Comparison of ENCODE assay signal across 7 cellular contexts in the genomic region with DNA sequence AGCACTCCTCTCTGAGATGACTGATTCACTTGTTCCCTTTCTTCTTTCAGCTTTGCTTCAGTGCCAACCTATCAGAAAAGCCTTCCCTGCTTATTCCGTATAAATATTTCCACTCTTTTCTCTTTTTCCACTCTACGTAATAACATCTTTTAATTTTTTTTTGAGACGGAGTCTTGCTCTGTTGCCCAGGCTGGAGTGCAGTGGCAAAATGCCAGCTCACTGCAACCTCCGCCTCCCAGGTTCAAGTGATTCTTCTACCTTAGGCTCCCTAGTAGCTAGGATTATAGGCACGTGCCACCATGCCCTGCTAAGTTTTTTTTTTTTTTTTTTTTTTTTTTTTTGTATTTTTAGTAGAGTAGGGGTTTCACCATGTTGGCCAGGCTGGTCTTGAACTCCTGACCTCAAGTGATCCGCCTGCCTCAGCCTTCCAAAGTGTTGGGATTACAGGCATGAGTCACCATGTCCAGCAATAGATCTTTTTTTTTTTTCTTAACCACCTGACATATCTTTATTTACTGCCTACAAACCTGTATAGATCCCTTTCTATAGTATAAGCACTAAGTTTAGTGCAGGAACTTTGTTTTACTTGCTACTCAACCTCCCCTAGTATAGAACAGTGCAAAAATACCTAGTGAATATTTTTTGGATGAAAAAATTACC. TPM values are rescaled to one million over a fixed set of nuclear protein-coding genes. Genes with fewer than 3 reads are reported as not detected.
A peak's percentile ranks its signal among the peaks of the same experiment; 100 is the strongest.
DNase-seq lines count a peak whose midpoint lies in the region; ATAC-seq, FAIRE-seq and TF ChIP-seq lines count a peak whose summit lies in the region.
"Not testable (repeated sequence)": the region's sequence is repeated elsewhere in the genome, so short reads cannot be mapped to it uniquely, and the experiment has no call there.

No MANE protein-coding gene starts in this region.

- not testable (repeated sequence) for H3K4ac ChIP-seq in mesenchymal stem cell (ENCODE audit: low read depth in 1 of 2, low read length in 2 of 2)

- not testable (repeated sequence) for H3K27ac ChIP-seq in K562 (ENCODE audit: extremely low read depth, low read depth, low read length); mesenchymal stem cell (ENCODE audit: low read length, poor library complexity, severe bottlenecking)

- not testable (repeated sequence) for TF ChIP-seq POLR2A in K562 (conservative IDR thresholded peaks at IDR 0.05)

- H2BK12ac ChIP-seq in mesenchymal stem cell (ENCODE audit: low read length in 2 of 2) = not testable (repeated sequence)

- H3K27me3 ChIP-seq in K562 (ENCODE audit: control insufficient read depth in 2 of 2, insufficient read depth in 2 of 2, low read length in 2 of 2); mesenchymal stem cell (ENCODE audit: control insufficient read depth in 1 of 2, insufficient read depth in 1 of 2, low read length in 2 of 2): not testable (repeated sequence)

- H3K14ac ChIP-seq in mesenchymal stem cell (ENCODE audit: low read length in 2 of 2) = not testable (repeated sequence)

- H4K20me1 ChIP-seq in K562 (replicated peaks; ENCODE audit: control insufficient read depth, insufficient read depth, low read length) = not testable (repeated sequence)

- not testable (repeated sequence) for H3K4me3 ChIP-seq in K562; mesenchymal stem cell (ENCODE audit: insufficient read depth in 1 of 2, low read depth in 1 of 2, low read length in 2 of 2)

- H2BK15ac ChIP-seq in mesenchymal stem cell (ENCODE audit: low read depth, poor library complexity, severe bottlenecking) = not testable (repeated sequence)

- H3K18ac ChIP-seq in mesenchymal stem cell (ENCODE audit: low read depth in 1 of 2, low read length in 2 of 2) = not testable (repeated sequence)

- not testable (repeated sequence) for H2BK120ac ChIP-seq in mesenchymal stem cell (ENCODE audit: low read depth, low read length)

- intact Hi-C loops in K562 (cut with micrococcal nuclease) = not testable (repeated sequence)

- H3K4me1 Mint-ChIP-seq in activated naive CD4-positive, alpha-beta T cell treated with anti-CD3 and anti-CD28 coated beads, Interleukin-2, amount 50 U/mL, for 24 hours; osteocyte (ENCODE audit: unreplicated experiment); stimulated activated naive CD8-positive, alpha-beta T cell treated with anti-CD3 and anti-CD28 coated beads, Interleukin-15, Interleukin-2, amounts not matched to agents 100 ng/mL and 50 ng/mL, for 24 hours (ENCODE audit: low read depth): not testable (repeated sequence)

- peaks cover 21% of the 10 kb centered on the region for H3K36me3 Mint-ChIP-seq in activated naive CD4-positive, alpha-beta T cell treated with anti-CD3 and anti-CD28 coated beads, Interleukin-2, amount 50 U/mL, for 24 hours
- peaks cover 57% of the 10 kb centered on the region for H3K36me3 Mint-ChIP-seq in osteocyte (ENCODE audit: unreplicated experiment)
- H3K36me3 Mint-ChIP-seq in stimulated activated naive CD8-positive, alpha-beta T cell treated with anti-CD3 and anti-CD28 coated beads, Interleukin-15, Interleukin-2, amounts not matched to agents 100 ng/mL and 50 ng/mL, for 24 hours (ENCODE audit: low read depth) = peaks cover 80% of the 10 kb centered on the region

- DNase-seq in ELR (ENCODE audit: low read depth) = peak; percentile 17
- peak; percentile 28 for DNase-seq in MV-4-11 (lab: John Stamatoyannopoulos, UW)
- not testable (repeated sequence) for DNase-seq in K562 (ENCODE audit: extremely low read depth in 1 of 4, low spot score in 3 of 4); osteocyte (ENCODE audit: extremely low spot score, unreplicated experiment)
- peak; percentile 11 for DNase-seq in mesenchymal stem cell

- not testable (repeated sequence) for H3K4me1 ChIP-seq in K562 (replicated peaks in 1 of 2; ENCODE audit: control insufficient read depth in 2 of 2, insufficient read depth in 2 of 2, low read length in 2 of 2); mesenchymal stem cell (ENCODE audit: control insufficient read depth, insufficient read depth, low read depth, low read length)

- in situ Hi-C loops in K562 (cut with MboI) = not testable (repeated sequence)

- POLR2A ChIA-PET in K562 (lab: Yijun Ruan, JAX) = interaction anchor here (0.7 to 1.2 kb wide), 3 partner anchors 10 to 33 kb away, joined by 3 to 4 read pairs (median 3); no protein-coding TSS in a partner anchor

- TF ChIP-seq CTCF in K562 (IDR thresholded peaks at IDR 0.05 in 2 of 3, conservative IDR thresholded peaks at IDR 0.05 in 1 of 3; ENCODE audit: insufficient read depth in 2 of 3, low read depth in 1 of 3, low read length in 3 of 3); osteocyte (IDR thresholded peaks at IDR 0.05): not testable (repeated sequence)

- not testable (repeated sequence) for H3K79me2 ChIP-seq in K562 (ENCODE audit: control insufficient read depth, insufficient read depth, low read length)

- not testable (repeated sequence) for H3K9ac ChIP-seq in K562 (ENCODE audit: insufficient read depth in 1 of 2, low read depth in 2 of 2, low read length in 2 of 2); mesenchymal stem cell (ENCODE audit: low read length)

- not testable (repeated sequence) for H3K4me3 Mint-ChIP-seq in activated naive CD4-positive, alpha-beta T cell treated with anti-CD3 and anti-CD28 coated beads, Interleukin-2, amount 50 U/mL, for 24 hours; osteocyte (ENCODE audit: unreplicated experiment); stimulated activated naive CD8-positive, alpha-beta T cell treated with anti-CD3 and anti-CD28 coated beads, Interleukin-15, Interleukin-2, amounts not matched to agents 100 ng/mL and 50 ng/mL, for 24 hours

- H2BK5ac ChIP-seq in mesenchymal stem cell (ENCODE audit: low read depth, low read length, poor library complexity, severe bottlenecking) = not testable (repeated sequence)

- not testable (repeated sequence) for FAIRE-seq in K562 (lab: Jason Lieb, UNC)

- H4K91ac ChIP-seq in mesenchymal stem cell (ENCODE audit: low read length) = not testable (repeated sequence)

- H3K23ac ChIP-seq in mesenchymal stem cell (ENCODE audit: low read length in 2 of 2) = not testable (repeated sequence)

- H3K79me1 ChIP-seq in mesenchymal stem cell (replicated peaks; ENCODE audit: low read length, poor library complexity, severe bottlenecking) = peaks cover 18% of the 10 kb centered on the region

- TF ChIP-seq RAD21 in K562 (CRISPR knock-in tag; conservative IDR thresholded peaks at IDR 0.05 in 1 of 2, IDR thresholded peaks at IDR 0.05 in 1 of 2) = not testable (repeated sequence)

- 82% methylated on average over 6 of the region's 6 CpGs for WGBS in K562 (ENCODE audit: insufficient coverage, low coverage, missing lambda C conversion rate)
- WGBS in mesenchymal stem cell = 92% methylated on average over 6 of the region's 6 CpGs

- not testable (repeated sequence) for BruUV-seq in K562 (replicated peaks; lab: Mats Ljungman, UMichigan)

- not testable (repeated sequence) for H3K9me3 Mint-ChIP-seq in activated naive CD4-positive, alpha-beta T cell treated with anti-CD3 and anti-CD28 coated beads, Interleukin-2, amount 50 U/mL, for 24 hours; osteocyte (ENCODE audit: unreplicated experiment); stimulated activated naive CD8-positive, alpha-beta T cell treated with anti-CD3 and anti-CD28 coated beads, Interleukin-15, Interleukin-2, amounts not matched to agents 100 ng/mL and 50 ng/mL, for 24 hours

- not testable (repeated sequence) for H2AFZ ChIP-seq in K562 (ENCODE audit: low read depth, low read length); mesenchymal stem cell (ENCODE audit: low read depth, low read length)

- H3K36me3 ChIP-seq in K562 (ENCODE audit: control insufficient read depth, insufficient read depth, low read length) (peaks cover 97% of the 10 kb centered on the region), mesenchymal stem cell (ENCODE audit: control insufficient read depth in 1 of 2, insufficient read depth in 2 of 2, low read depth in 1 of 2, low read length in 2 of 2) (peaks cover 17 to 96% of the 10 kb centered on the region in 2 experiments)

- CTCF ChIA-PET in K562 (lab: Yijun Ruan, JAX; ENCODE audit: low intra/inter-chr PET ratio) = not testable (repeated sequence)

- TF ChIP-seq EP300 in K562 (IDR thresholded peaks at IDR 0.05; ENCODE audit: low read length) = not testable (repeated sequence)

- not testable (repeated sequence) for H3K4me2 ChIP-seq in K562 (ENCODE audit: insufficient read depth, low read length); mesenchymal stem cell (ENCODE audit: low read length, poor library complexity, severe bottlenecking)

- H3K9me3 ChIP-seq in K562 (replicated peaks; ENCODE audit: control insufficient read depth, insufficient read depth, low read depth, low read length); mesenchymal stem cell (ENCODE audit: control insufficient read depth, low read length): not testable (repeated sequence)

- H4K8ac ChIP-seq in mesenchymal stem cell (ENCODE audit: low read length) = not testable (repeated sequence)

- not testable (repeated sequence) for H2AK5ac ChIP-seq in mesenchymal stem cell (ENCODE audit: low read length, severe bottlenecking)

- not testable (repeated sequence) for ATAC-seq in K562

- not testable (repeated sequence) for H3K27me3 Mint-ChIP-seq in activated naive CD4-positive, alpha-beta T cell treated with anti-CD3 and anti-CD28 coated beads, Interleukin-2, amount 50 U/mL, for 24 hours; osteocyte (ENCODE audit: unreplicated experiment); stimulated activated naive CD8-positive, alpha-beta T cell treated with anti-CD3 and anti-CD28 coated beads, Interleukin-15, Interleukin-2, amounts not matched to agents 100 ng/mL and 50 ng/mL, for 24 hours

- H3K27ac Mint-ChIP-seq in activated naive CD4-positive, alpha-beta T cell treated with anti-CD3 and anti-CD28 coated beads, Interleukin-2, amount 50 U/mL, for 24 hours = peak overlapping the region; percentile 47
- peak overlapping the region; percentile 47 for H3K27ac Mint-ChIP-seq in osteocyte (ENCODE audit: unreplicated experiment)
- H3K27ac Mint-ChIP-seq in stimulated activated naive CD8-positive, alpha-beta T cell treated with anti-CD3 and anti-CD28 coated beads, Interleukin-15, Interleukin-2, amounts not matched to agents 100 ng/mL and 50 ng/mL, for 24 hours = peak overlapping the region; percentile 36

- not testable (repeated sequence) for H3K9me1 ChIP-seq in K562 (ENCODE audit: control insufficient read depth, insufficient read depth, low read length)

RNA-seq across cellular contexts. Expression of gene LUC7L2, which starts 55.2 kb away (rescaled TPM):
- 93.5 and 286 TPM in 2 replicates for total RNA-seq in K562 (2011; cell fraction: chromatin; rRNA removed; ENCODE audit: low replicate concordance)
- total RNA-seq in K562 (2011; cell fraction: nucleolus; rRNA removed) = 133 and 154 TPM in 2 replicates
- 161 and 217 TPM in 2 replicates for total RNA-seq in K562 (2011; cell fraction: nucleoplasm; rRNA removed)
- total RNA-seq in K562 (2014; rRNA removed) = 110 and 119 TPM in 2 replicates
- total RNA-seq in K562 (2014; rRNA removed; fragmentation: Illumina TruSeq; extraction: Trizol) = 144 and 164 TPM in 2 replicates
- 141 and 144 TPM in 2 replicates for total RNA-seq in K562 (2015; rRNA removed; fragmentation: Illumina TruSeq; extraction: Trizol)
- total RNA-seq in K562 (2021) = 198 and 207 TPM in 2 replicates
- 95.0 and 115 TPM in 2 replicates for polyA plus RNA-seq in K562 (2011; rRNA removed)
- 61.1 and 102 TPM in 2 replicates for polyA plus RNA-seq in K562 (2011; cell fraction: cytosol; rRNA removed)
- 137 and 144 TPM in 2 replicates for polyA plus RNA-seq in K562 (2011; cell fraction: nucleus; rRNA removed)
- 102 and 214 TPM in 2 replicates for polyA plus RNA-seq in K562 (2012)
- 137 and 168 TPM in 2 replicates for polyA plus RNA-seq in K562 (2014; fragmentation: Illumina TruSeq; extraction: Trizol)
- polyA plus RNA-seq in K562 (2014; fragmentation: Nextera tagmentation; extraction: Ambion mirVana) = 10 to 100 TPM; 56.1 to 66.5 TPM
- polyA plus RNA-seq in K562 (2014; rRNA removed) = 117 and 144 TPM in 2 replicates
- polyA minus RNA-seq in K562 (2011; rRNA and poly(A)+ RNA removed) = 121 and 164 TPM in 2 replicates
- polyA minus RNA-seq in K562 (2011; cell fraction: cytosol; rRNA and poly(A)+ RNA removed) = 55.3 and 77.4 TPM in 2 replicates
- polyA minus RNA-seq in K562 (2011; cell fraction: nucleus; rRNA and poly(A)+ RNA removed) = 193 and 262 TPM in 2 replicates
- 35.7 TPM for polyA plus RNA-seq in mesenchymal stem cell (2013, experiment 1 of 2)
- polyA plus RNA-seq in mesenchymal stem cell (2013, experiment 2 of 2) = 37.0 TPM
- 112 and 116 TPM in 2 replicates for total RNA-seq in osteocyte
